Comparison of ENCODE assay signal across 16 cellular contexts in genomic region chr2:69382547-69382946, GRCh38. TPM values are rescaled to one million over a fixed set of nuclear protein-coding genes. Genes with fewer than 3 reads are reported as not detected.
DNase-seq lines count a peak whose midpoint lies in the region; ATAC-seq and TF ChIP-seq lines count a peak whose summit lies in the region.
"Had no signal": no experiment of that assay in that cellular context is flagged by ENCODE, and none has a peak within 500 bp of the region (broad histone marks: within the 10 kb centered on the region; RNA-seq: fewer than 3 reads in every experiment).

No MANE protein-coding gene starts in this region.

- peak overlapping the region; percentile 64 for H3K27ac ChIP-seq in PC-9
- peak overlapping the region; percentile 93 for H3K27ac ChIP-seq in subcutaneous abdominal adipose tissue (ENCODE audit: low read depth, low read length)
- H3K27ac ChIP-seq: esophagus squamous epithelium, sigmoid colon had no signal

- H3K9me3 Mint-ChIP-seq in activated naive CD8-positive, alpha-beta T cell (ENCODE audit: low read depth): no peaks in the 10 kb centered on the region
- H3K9me3 Mint-ChIP-seq in activated naive CD8-positive, alpha-beta T cell treated with anti-CD3 and anti-CD28 coated beads for 36 hours: no peaks in the 10 kb centered on the region
- H3K9me3 Mint-ChIP-seq: stimulated activated naive B cell treated with anti-CD40 and anti-IgM and Interleukin-4, amounts not matched to agents 10 μg/mL and 1 μg/mL and 100 μg/mL, for 72 hours; WTC11 had no signal

- H3K9ac ChIP-seq in subcutaneous abdominal adipose tissue (ENCODE audit: low read length in 5 of 5): peak overlapping the region in 1 of 5 donors; percentile 2

- POLR2A ChIA-PET in PC-9 (lab: Charles Lee; ENCODE audit: unreplicated experiment): no interaction called here

- no peak overlapping the region for H3K4me3 ChIP-seq in PC-9
- H3K4me3 ChIP-seq in subcutaneous abdominal adipose tissue (ENCODE audit: low read depth in 1 of 5, low read length in 5 of 5): no peak overlapping the region
- H3K4me3 ChIP-seq: esophagus squamous epithelium, sigmoid colon had no signal

- BruUV-seq in PC-9 (replicated peaks; lab: Mats Ljungman, UMichigan): no TSS peak

- H3K9me2 ChIP-seq in PC-9 (ENCODE audit: insufficient read depth): no peaks in the 10 kb centered on the region

- ATAC-seq in GM18502 (IDR thresholded peaks at IDR 0.05; ENCODE audit: poor library complexity, unreplicated experiment) (no peak), GM18867 (IDR thresholded peaks at IDR 0.05; ENCODE audit: unreplicated experiment) (no peak)
- ATAC-seq: Panc1; stimulated activated naive B cell treated with anti-CD40 and anti-IgM and Interleukin-4, amounts not matched to agents 10 μg/mL and 1 μg/mL and 100 μg/mL, for 72 hours; WTC11 had no signal

- peaks cover 9% of the 10 kb centered on the region for H3K36me3 Mint-ChIP-seq in activated naive CD8-positive, alpha-beta T cell
- H3K36me3 Mint-ChIP-seq in activated naive CD8-positive, alpha-beta T cell treated with anti-CD3 and anti-CD28 coated beads for 36 hours: peaks cover 14% of the 10 kb centered on the region
- H3K36me3 Mint-ChIP-seq: WTC11 had no signal

- H3K4me1 ChIP-seq in PC-9 (replicated peaks; ENCODE audit: insufficient read depth) (peaks cover 50% of the 10 kb centered on the region), subcutaneous abdominal adipose tissue (ENCODE audit: control insufficient read depth in 5 of 5, insufficient read depth in 5 of 5, low read length in 5 of 5) (peaks cover 4 to 60% (median 49%) of the 10 kb centered on the region in 5 donors)

- intact Hi-C loops in PC-9 (cut with micrococcal nuclease; ENCODE audit: unreplicated experiment): no loop called here

- peaks cover 93% of the 10 kb centered on the region for H3K79me2 ChIP-seq in PC-9 (ENCODE audit: low read depth)

- H3K36me3 ChIP-seq in PC-9 (ENCODE audit: low read depth): peaks cover 11% of the 10 kb centered on the region
- no peaks in the 10 kb centered on the region for H3K36me3 ChIP-seq in subcutaneous abdominal adipose tissue (ENCODE audit: control insufficient read depth in 5 of 5, insufficient read depth in 5 of 5, low read length in 5 of 5)
- H3K36me3 ChIP-seq: esophagus squamous epithelium, sigmoid colon had no signal

- no peak for TF ChIP-seq CTCF in PC-9 (conservative IDR thresholded peaks at IDR 0.05)

- H3K9me3 ChIP-seq in PC-9 (ENCODE audit: insufficient read depth, low read depth) (no peaks in the 10 kb centered on the region), subcutaneous abdominal adipose tissue (ENCODE audit: control insufficient read depth in 5 of 5, low read length in 5 of 5) (no peaks in the 10 kb centered on the region)
- H3K9me3 ChIP-seq: esophagus squamous epithelium, sigmoid colon had no signal

- no peaks in the 10 kb centered on the region for H3K27me3 ChIP-seq in PC-9 (ENCODE audit: insufficient read depth, low read depth)
- H3K27me3 ChIP-seq in subcutaneous abdominal adipose tissue (ENCODE audit: control insufficient read depth in 5 of 5, insufficient read depth in 4 of 5, low read length in 5 of 5): no peaks in the 10 kb centered on the region
- H3K27me3 ChIP-seq: esophagus squamous epithelium, sigmoid colon had no signal

- H3K4me3 Mint-ChIP-seq in activated naive CD8-positive, alpha-beta T cell: no peak overlapping the region
- H3K4me3 Mint-ChIP-seq in activated naive CD8-positive, alpha-beta T cell treated with anti-CD3 and anti-CD28 coated beads for 36 hours: no peak overlapping the region
- H3K4me3 Mint-ChIP-seq: stimulated activated naive B cell treated with anti-CD40 and anti-IgM and Interleukin-4, amounts not matched to agents 10 μg/mL and 1 μg/mL and 100 μg/mL, for 72 hours; WTC11 had no signal

- peak overlapping the region; percentile 36 for H3K4me2 ChIP-seq in PC-9

- DNase-seq in activated naive CD8-positive, alpha-beta T cell treated with anti-CD3 and anti-CD28 coated beads for 36 hours: no peak
- no peak for DNase-seq in PC-9
- DNase-seq in islet precursor cell: peak; percentile 1
- no peak for DNase-seq in NCI-H187 treated with DMSO at 0.1 percent for 48 hours (lab: John Stamatoyannopoulos, UW)
- DNase-seq: cortex of kidney; esophagus squamous epithelium; KG1; NCI-H526; sigmoid colon; stimulated activated naive B cell treated with anti-CD40 and anti-IgM and Interleukin-4, amounts not matched to agents 10 μg/mL and 1 μg/mL and 100 μg/mL, for 72 hours had no signal

- CTCF ChIA-PET in PC-9 (lab: Charles Lee): interaction anchor here (0.7 kb wide), 1 partner anchor 342 kb away, joined by 3 read pairs; no protein-coding TSS in a partner anchor

- H2AFZ ChIP-seq in PC-9: no peak overlapping the region

- H3F3A ChIP-seq in PC-9 (ENCODE audit: insufficient read depth, low read depth): peaks cover 4% of the 10 kb centered on the region

- peaks cover 48% of the 10 kb centered on the region for H4K20me1 ChIP-seq in PC-9 (ENCODE audit: insufficient read depth)

- H3K4me1 Mint-ChIP-seq in activated naive CD8-positive, alpha-beta T cell (ENCODE audit: low read depth): peaks cover 52% of the 10 kb centered on the region
- peaks cover 38% of the 10 kb centered on the region for H3K4me1 Mint-ChIP-seq in activated naive CD8-positive, alpha-beta T cell treated with anti-CD3 and anti-CD28 coated beads for 36 hours

- H3K27ac Mint-ChIP-seq in activated naive CD8-positive, alpha-beta T cell: peak overlapping the region; percentile 37
- no peak overlapping the region for H3K27ac Mint-ChIP-seq in activated naive CD8-positive, alpha-beta T cell treated with anti-CD3 and anti-CD28 coated beads for 36 hours
- H3K27ac Mint-ChIP-seq: stimulated activated naive B cell treated with anti-CD40 and anti-IgM and Interleukin-4, amounts not matched to agents 10 μg/mL and 1 μg/mL and 100 μg/mL, for 72 hours; WTC11 had no signal

- H3K27me3 Mint-ChIP-seq in activated naive CD8-positive, alpha-beta T cell: no peaks in the 10 kb centered on the region
- H3K27me3 Mint-ChIP-seq in activated naive CD8-positive, alpha-beta T cell treated with anti-CD3 and anti-CD28 coated beads for 36 hours: no peaks in the 10 kb centered on the region
- H3K27me3 Mint-ChIP-seq: stimulated activated naive B cell treated with anti-CD40 and anti-IgM and Interleukin-4, amounts not matched to agents 10 μg/mL and 1 μg/mL and 100 μg/mL, for 72 hours had no signal

RNA-seq across cellular contexts. Expression of gene GFPT1, which starts 4.5 kb away (rescaled TPM):
- total RNA-seq in activated naive CD8-positive, alpha-beta T cell treated with anti-CD3 and anti-CD28 coated beads for 36 hours: 10 to 100 TPM; 34.3 to 35.7 TPM
- total RNA-seq in PC-9 (2021): 58.3 and 60.2 TPM in 2 replicates

RNA-seq across cellular contexts. Expression of gene NFU1, which starts 54.7 kb away (rescaled TPM):
- 10 to 100 TPM; 47.4 to 50.9 TPM for total RNA-seq in activated naive CD8-positive, alpha-beta T cell treated with anti-CD3 and anti-CD28 coated beads for 36 hours
- total RNA-seq in PC-9 (2021): 29.3 and 35.1 TPM in 2 replicates
